In genomic region chr1:2091611-2092604, GRCh38 we compare ENCODE assay signal across 8 cellular contexts. TPM values are rescaled to one million over a fixed set of nuclear protein-coding genes. Genes with fewer than 3 reads are reported as not detected.
DNase-seq lines count a peak whose midpoint lies in the region; ATAC-seq, FAIRE-seq and TF ChIP-seq lines count a peak whose summit lies in the region.

No MANE protein-coding gene starts in this region.

- peak; percentile 51 for TF ChIP-seq CTCF in astrocyte (IDR thresholded peaks at IDR 0.05; ENCODE audit: insufficient read depth, low read depth, low read length)
- TF ChIP-seq CTCF in omental fat pad (IDR thresholded peaks at IDR 0.05): no peak

- H3K4me1 ChIP-seq in astrocyte (ENCODE audit: insufficient read depth, low read length): peaks cover 17% of the 10 kb centered on the region

- peak; percentile 72 for DNase-seq in Daoy (ENCODE audit: low read depth)
- peak; percentile 68 for DNase-seq in RPMI8226
- DNase-seq in astrocyte (ENCODE audit: low read depth): no peak
- DNase-seq in kidney tubule cell (ENCODE audit: low spot score): peak; percentile 7
- peak; percentile 3 to 5 for DNase-seq in stimulated activated CD8-positive, alpha-beta memory T cell treated with anti-CD3 and anti-CD28 coated beads, Interleukin-2, amount 100 ng/mL, for 1 hour (ENCODE audit: low read depth in 2 of 2)
- no peak for DNase-seq in omental fat pad (ENCODE audit: low spot score)

- peaks cover 5% of the 10 kb centered on the region for H3K9me3 ChIP-seq in astrocyte (ENCODE audit: insufficient read depth, low read depth, low read length)

- peak overlapping the region; percentile 30 for H3K4me2 ChIP-seq in astrocyte (ENCODE audit: low read length)

- H3K27me3 Mint-ChIP-seq in astrocyte (ENCODE audit: low read depth, unreplicated experiment): no peaks in the 10 kb centered on the region

- no peak overlapping the region for H3K4me3 Mint-ChIP-seq in astrocyte (ENCODE audit: unreplicated experiment)

- ATAC-seq in omental fat pad (ENCODE audit: low FRiP score): no peak
- ATAC-seq in HG03571 (IDR thresholded peaks at IDR 0.05; ENCODE audit: unreplicated experiment): no peak
- ATAC-seq in HG03159 (IDR thresholded peaks at IDR 0.05; ENCODE audit: unreplicated experiment): no peak

- H3K27ac ChIP-seq in astrocyte (ENCODE audit: low read depth, low read length): no peak overlapping the region

- no peak overlapping the region for H3K4me3 ChIP-seq in astrocyte (ENCODE audit: insufficient read depth, low read depth, low read length)

- no peaks in the 10 kb centered on the region for H3K79me2 ChIP-seq in astrocyte (ENCODE audit: insufficient read depth, low read length)

- peaks cover 10% of the 10 kb centered on the region for H3K4me1 Mint-ChIP-seq in astrocyte (ENCODE audit: low read depth, unreplicated experiment)

- H3K27ac Mint-ChIP-seq in astrocyte (ENCODE audit: unreplicated experiment): no peak overlapping the region

- no peak for FAIRE-seq in astrocyte (lab: Jason Lieb, UNC)

- no peaks in the 10 kb centered on the region for H3K27me3 ChIP-seq in astrocyte (ENCODE audit: insufficient read depth, low read length)

- no peaks in the 10 kb centered on the region for H3K9me3 Mint-ChIP-seq in astrocyte (ENCODE audit: unreplicated experiment)

- H3K9ac ChIP-seq in astrocyte (ENCODE audit: low read length): no peak overlapping the region

- H3K36me3 ChIP-seq in astrocyte (ENCODE audit: insufficient read depth, low read length): no peaks in the 10 kb centered on the region

- H2AFZ ChIP-seq in astrocyte (ENCODE audit: low read depth, low read length): no peak overlapping the region

- no peaks in the 10 kb centered on the region for H4K20me1 ChIP-seq in astrocyte (ENCODE audit: insufficient read depth, low read length)

- no peaks in the 10 kb centered on the region for H3K36me3 Mint-ChIP-seq in astrocyte (ENCODE audit: low read depth, unreplicated experiment)

RNA-seq across cellular contexts. Expression of gene PRKCZ, which starts 41.7 kb away (rescaled TPM):
- total RNA-seq in Daoy (2014; rRNA removed; shearing (Covaris generic)): 14.3 and 18.1 TPM in 2 replicates
- total RNA-seq in astrocyte (28.6 and 32.6 TPM in 2 replicates), omental fat pad (1 to 10 TPM; 2.5 to 8.1 (median 2.6) TPM)

Comparison
In these comparisons a context has a peak if more than half of its experiments do, and no peak if none do; other contexts are left out.
1. DNase-seq: peak in Daoy (single experiment), RPMI8226 (single experiment), kidney tubule cell (single experiment) and stimulated activated CD8-positive, alpha-beta memory T cell treated with anti-CD3 and anti-CD28 coated beads, Interleukin-2, amount 100 ng/mL, for 1 hour (2 of 2); none in astrocyte (single experiment) and omental fat pad (single experiment).